11 cellular contexts compared by ENCODE assay signal in genomic region chr3:188489639-188490405, GRCh38.
DNase-seq lines count a peak whose midpoint lies in the region; ATAC-seq and TF ChIP-seq lines count a peak whose summit lies in the region.
"Had no signal": no experiment of that assay in that cellular context is flagged by ENCODE, and none has a peak within 500 bp of the region (broad histone marks: within the 10 kb centered on the region; RNA-seq: fewer than 3 reads in every experiment).

No MANE protein-coding gene starts in this region.

- peak; percentile 54 for DNase-seq in AG08395 (ENCODE audit: low spot score)
- DNase-seq in GM20000 (ENCODE audit: low spot score), result peak; percentile 4
- peak; percentile 92 for DNase-seq in NCI-H526 treated with DMSO at 0.1 percent for 48 hours (lab: John Stamatoyannopoulos, UW)
- peak; percentile 64 for DNase-seq in fibroblast of gingiva (ENCODE audit: low read depth)
- no peak for DNase-seq in NCI-H2107 (lab: John Stamatoyannopoulos, UW)
- DNase-seq in activated CD4-positive, CD25-positive, alpha-beta regulatory T cell (lab: John Stamatoyannopoulos, UW), result no peak
- no peak for DNase-seq in islet precursor cell
- DNase-seq: C1 segment of cervical spinal cord, colonic mucosa, GOT3 had no signal

- TF ChIP-seq CTCF in GM20000 (IDR thresholded peaks at IDR 0.05; ENCODE audit: extremely low read depth, missing control alignments), result no peak

- ATAC-seq in GM18517 (IDR thresholded peaks at IDR 0.05; ENCODE audit: unreplicated experiment), result no peak

Comparison
In these comparisons a context has a peak if more than half of its experiments do, and no peak if none do; other contexts are left out.
1. DNase-seq: peak in AG08395 (single experiment), GM20000 (single experiment), NCI-H526 treated with DMSO at 0.1 percent for 48 hours (single experiment) and fibroblast of gingiva (single experiment); none in NCI-H2107 (single experiment), activated CD4-positive, CD25-positive, alpha-beta regulatory T cell (0 of 4) and islet precursor cell (single experiment).